In genomic region chr5:79582186-79582585, GRCh38 we compare ENCODE assay signal across 23 cellular contexts. TPM values are rescaled to one million over a fixed set of nuclear protein-coding genes. Genes with fewer than 3 reads are reported as not detected.
DNase-seq lines count a peak whose midpoint lies in the region; ATAC-seq and TF ChIP-seq lines count a peak whose summit lies in the region.
"Had no signal": no experiment of that assay in that cellular context is flagged by ENCODE, and none has a peak within 500 bp of the region (broad histone marks: within the 10 kb centered on the region; RNA-seq: fewer than 3 reads in every experiment).

No MANE protein-coding gene starts in this region.

- H3K36me3 ChIP-seq in aorta (ENCODE audit: control insufficient read depth in 1 of 2, insufficient read depth in 2 of 2, low read length in 1 of 2) = no peaks in the 10 kb centered on the region
- H3K36me3 ChIP-seq: lower lobe of right lung, right atrium auricular region, upper lobe of left lung had no signal

- no peak overlapping the region for H3K27ac ChIP-seq in aorta (ENCODE audit: low read depth in 1 of 2, low read length in 2 of 2)
- H3K27ac ChIP-seq: body of pancreas, lower lobe of right lung, right atrium auricular region, upper lobe of left lung had no signal

- peaks cover 0 to 1% of the 10 kb centered on the region in 2 donors for H3K4me1 ChIP-seq in aorta (ENCODE audit: control insufficient read depth in 1 of 2, insufficient read depth in 2 of 2, low read length in 2 of 2)
- H3K4me1 ChIP-seq: body of pancreas, lower lobe of right lung, right atrium auricular region, upper lobe of left lung had no signal

- H3K9me3 ChIP-seq in aorta (ENCODE audit: control insufficient read depth, low read length) = peaks cover 2% of the 10 kb centered on the region
- H3K9me3 ChIP-seq: lower lobe of right lung, right atrium auricular region had no signal

- DNase-seq in DMS153 treated with DMSO at 0.1 percent for 48 hours (lab: John Stamatoyannopoulos, UW; ENCODE audit: unreplicated experiment) (peak; percentile 6), DMS153 (lab: John Stamatoyannopoulos, UW) (no peak), NCI-H2029 treated with DMSO at 0.1 percent for 48 hours (lab: John Stamatoyannopoulos, UW) (peak; percentile 37), NCI-H524 treated with DMSO at 0.1 percent for 48 hours (lab: John Stamatoyannopoulos, UW) (peak; percentile 88), head of caudate nucleus (no peak), osteocyte (ENCODE audit: extremely low spot score, unreplicated experiment) (no peak), aorta (no peak)
- DNase-seq: 8988T; activated CD4-positive, alpha-beta T cell treated with anti-CD3 and anti-CD28 coated beads, Interleukin-2, amount 10 ng/mL, durations not matched to agents 7 days and 5 days; activated naive CD8-positive, alpha-beta T cell treated with anti-CD3 and anti-CD28 coated beads for 36 hours; body of pancreas; effector CD4-positive, alpha-beta T cell; erythroblast; foreskin melanocyte; lower lobe of right lung; NCI-H526; PC-3; SHP77 treated with DMSO at 0.1 percent for 48 hours had no signal

- intact Hi-C loops in head of caudate nucleus (cut with DNase I) = no loop called here
- intact Hi-C loops in aorta (cut with DNase I) = no loop called here

- no peaks in the 10 kb centered on the region for H3K27me3 ChIP-seq in aorta (ENCODE audit: control insufficient read depth in 1 of 2, insufficient read depth in 2 of 2, low read length in 1 of 2)
- H3K27me3 ChIP-seq: body of pancreas, right atrium auricular region, upper lobe of left lung had no signal

- peaks cover 10% of the 10 kb centered on the region for H3K27me3 Mint-ChIP-seq in osteocyte (ENCODE audit: unreplicated experiment)

- no peaks in the 10 kb centered on the region for H3K36me3 Mint-ChIP-seq in osteocyte (ENCODE audit: unreplicated experiment)
- H3K36me3 Mint-ChIP-seq: activated naive CD8-positive, alpha-beta T cell treated with anti-CD3 and anti-CD28 coated beads for 36 hours had no signal

- peaks cover 4% of the 10 kb centered on the region for H3K9me3 Mint-ChIP-seq in osteocyte (ENCODE audit: unreplicated experiment)

- H3K4me3 Mint-ChIP-seq in osteocyte (ENCODE audit: unreplicated experiment) = no peak overlapping the region
- H3K4me3 Mint-ChIP-seq: activated CD4-positive, alpha-beta T cell treated with anti-CD3 and anti-CD28 coated beads, Interleukin-2, amount 10 ng/mL, durations not matched to agents 7 days and 5 days; activated naive CD8-positive, alpha-beta T cell treated with anti-CD3 and anti-CD28 coated beads for 36 hours; T-helper 1 cell treated with Interleukin-12 subunit alpha and Interleukin-12 subunit beta and Interleukin-4 antibody, amounts not matched to agents 30 μg/mL and 1 μg/mL, for 36 hours had no signal

- no peak overlapping the region for H3K27ac Mint-ChIP-seq in osteocyte (ENCODE audit: unreplicated experiment)
- H3K27ac Mint-ChIP-seq: activated CD4-positive, alpha-beta T cell treated with anti-CD3 and anti-CD28 coated beads, Interleukin-2, amount 10 ng/mL, durations not matched to agents 7 days and 5 days; activated naive CD8-positive, alpha-beta T cell treated with anti-CD3 and anti-CD28 coated beads for 36 hours; activated T-helper 2 cell treated with anti-CD3 and anti-CD28 coated beads, Interferon-gamma antibody, Interleukin-2, Interleukin-4, amounts not matched to agents 10 μg/mL and 5 μg/mL and 100 μg/mL, durations not matched to agents 14 hours and 24 hours and 36 hours; T-helper 1 cell treated with Interleukin-12 subunit alpha and Interleukin-12 subunit beta and Interleukin-4 antibody, amounts not matched to agents 30 μg/mL and 1 μg/mL, for 36 hours had no signal

- ATAC-seq in HG03439 (IDR thresholded peaks at IDR 0.05; ENCODE audit: unreplicated experiment) (no peak), aorta (ENCODE audit: low FRiP score) (no peak)
- ATAC-seq: lower lobe of right lung, PC-3 had no signal

- 34 to 44% methylated on average over 3 of the region's 3 CpGs for WGBS in aorta, 2 donors

- no peaks in the 10 kb centered on the region for H3K4me1 Mint-ChIP-seq in osteocyte (ENCODE audit: unreplicated experiment)
- H3K4me1 Mint-ChIP-seq: activated CD4-positive, alpha-beta T cell treated with anti-CD3 and anti-CD28 coated beads, Interleukin-2, amount 10 ng/mL, durations not matched to agents 7 days and 5 days; activated naive CD8-positive, alpha-beta T cell treated with anti-CD3 and anti-CD28 coated beads for 36 hours had no signal

- no peak overlapping the region for H3K4me3 ChIP-seq in aorta (ENCODE audit: low read length in 2 of 2)
- H3K4me3 ChIP-seq: body of pancreas, lower lobe of right lung, right atrium auricular region, upper lobe of left lung had no signal

- no peak for TF ChIP-seq CTCF in osteocyte (IDR thresholded peaks at IDR 0.05)

RNA-seq across cellular contexts. Expression of gene TENT2, which starts 30.1 kb away (rescaled TPM):
- total RNA-seq in osteocyte (60.6 and 61.8 TPM in 2 replicates), aorta (100 to 1,000 TPM in 1 of 2 donors, 10 to 100 TPM in 1; 81.5 to 108 TPM)
- polyA plus RNA-seq in aorta = 10 to 100 TPM; 20.9 to 29.0 TPM

Comparison
In these comparisons a context has a peak if more than half of its experiments do, and no peak if none do; other contexts are left out.
1. DNase-seq: peak in DMS153 treated with DMSO at 0.1 percent for 48 hours (single experiment), NCI-H2029 treated with DMSO at 0.1 percent for 48 hours (single experiment) and NCI-H524 treated with DMSO at 0.1 percent for 48 hours (single experiment); none in DMS153 (single experiment), head of caudate nucleus (0 of 42), osteocyte (single experiment) and aorta (0 of 2).